In the genomic region with DNA sequence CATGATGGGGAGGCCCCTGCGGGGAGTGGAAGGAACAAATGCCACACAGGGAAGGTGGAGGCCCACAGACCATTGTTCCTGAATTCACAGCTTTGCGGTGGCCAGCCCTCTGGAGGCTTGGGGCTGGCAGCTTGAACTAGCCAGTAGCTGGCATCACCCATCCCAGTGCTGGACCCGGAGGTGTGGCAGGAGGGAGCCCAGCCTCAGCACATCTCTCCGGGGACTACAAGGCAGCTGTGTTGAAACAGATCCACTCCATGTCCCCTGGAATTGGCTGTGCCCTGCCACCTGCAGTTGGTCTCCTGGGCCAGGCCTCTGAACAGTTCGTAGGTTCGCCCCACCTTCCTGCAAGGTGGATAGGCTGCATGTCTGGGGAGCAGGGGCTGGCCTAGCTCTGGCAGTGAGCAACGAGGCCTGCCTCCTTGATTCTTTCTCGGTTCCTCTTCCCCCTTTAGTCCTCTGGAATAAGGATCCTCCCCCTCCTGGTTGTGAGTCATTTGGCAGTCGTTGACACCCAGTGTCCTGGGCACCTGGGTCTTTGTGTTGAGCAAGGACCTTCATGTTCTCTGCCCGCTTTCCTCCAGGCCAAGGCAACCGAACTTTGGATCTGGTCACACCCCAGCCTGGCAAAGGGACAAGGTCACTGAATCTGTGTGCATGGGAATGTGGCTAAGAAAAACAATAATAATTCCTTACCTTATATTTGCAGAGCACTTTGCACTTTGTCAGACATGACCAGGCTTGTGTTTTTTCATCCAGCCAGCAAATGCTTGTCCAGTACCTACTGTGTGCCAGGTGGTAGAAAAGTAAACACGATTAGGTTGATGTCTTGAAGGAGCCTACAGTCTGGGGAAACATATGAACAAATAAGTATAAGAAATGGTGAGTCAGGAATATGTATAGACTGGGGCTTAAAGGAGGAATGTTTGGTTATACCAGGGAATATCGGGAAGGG, we compare ENCODE assay signal across 8 cellular contexts. TPM values are rescaled to one million over a fixed set of nuclear protein-coding genes. Genes with fewer than 3 reads are reported as not detected.
DNase-seq lines count a peak whose midpoint lies in the region; ATAC-seq and TF ChIP-seq lines count a peak whose summit lies in the region.

No MANE protein-coding gene starts in this region.

- H3K27ac ChIP-seq in CD4-positive, alpha-beta memory T cell (ENCODE audit: low read depth, low read length), result no peak overlapping the region

- CTCF ChIA-PET in CD4-positive, alpha-beta memory T cell (lab: Charles Lee; ENCODE audit: partially characterized antibody), result no interaction called here

- ATAC-seq in omental fat pad (ENCODE audit: low FRiP score) (peak; percentile 39), HG02852 (IDR thresholded peaks at IDR 0.05; ENCODE audit: unreplicated experiment) (no peak)

- no peaks in the 10 kb centered on the region for H3K9me3 Mint-ChIP-seq in CD4-positive, alpha-beta memory T cell

- H3K27me3 Mint-ChIP-seq in CD4-positive, alpha-beta memory T cell, result no peaks in the 10 kb centered on the region

- no peak for TF ChIP-seq CTCF in omental fat pad (IDR thresholded peaks at IDR 0.05)

- H3K36me3 ChIP-seq in CD4-positive, alpha-beta memory T cell (ENCODE audit: insufficient read depth, low read length), result peaks cover 5% of the 10 kb centered on the region

- H3K4me1 ChIP-seq in CD4-positive, alpha-beta memory T cell (ENCODE audit: insufficient read depth, low read length), result no peaks in the 10 kb centered on the region

- POLR2A ChIA-PET in CD4-positive, alpha-beta memory T cell (lab: Charles Lee; ENCODE audit: partially characterized antibody), result no interaction called here

- intact Hi-C loops in CD4-positive, alpha-beta memory T cell (cut with micrococcal nuclease), result no loop called here

- H3K4me3 ChIP-seq in CD4-positive, alpha-beta memory T cell (ENCODE audit: low read length in 2 of 2), result no peak overlapping the region

- peaks cover 19 to 23% (median 21%) of the 10 kb centered on the region in 4 donors for H3K4me1 Mint-ChIP-seq in CD4-positive, alpha-beta memory T cell

- peak overlapping the region in 6 of 7 donors; percentile 34 to 76 (median 64) for H3K27ac Mint-ChIP-seq in CD4-positive, alpha-beta memory T cell

- H3K27me3 ChIP-seq in CD4-positive, alpha-beta memory T cell (ENCODE audit: insufficient read depth, low read length), result no peaks in the 10 kb centered on the region

- no peaks in the 10 kb centered on the region for H3K9me3 ChIP-seq in CD4-positive, alpha-beta memory T cell (ENCODE audit: control insufficient read depth in 1 of 2, low read length in 2 of 2)

- H3K4me3 Mint-ChIP-seq in CD4-positive, alpha-beta memory T cell, result no peak overlapping the region

- peaks cover 0 to 37% of the 10 kb centered on the region in 2 donors for H3K36me3 Mint-ChIP-seq in CD4-positive, alpha-beta memory T cell

- DNase-seq in CD4-positive, alpha-beta memory T cell, result no peak
- peak; percentile 65 for DNase-seq in NCI-H226
- peak; percentile 66 for DNase-seq in dermis blood vessel endothelial cell
- no peak for DNase-seq in omental fat pad (ENCODE audit: low spot score)
- no peak for DNase-seq in activated CD4-positive, CD25-positive, alpha-beta regulatory T cell (lab: John Stamatoyannopoulos, UW)
- DNase-seq in SHP77 (lab: John Stamatoyannopoulos, UW), result no peak
- DNase-seq in T-helper 9 cell, result no peak

RNA-seq across cellular contexts. Expression of a gene that starts 29.6 kb away (rescaled TPM):
- total RNA-seq in CD4-positive, alpha-beta memory T cell, result 10 to 100 TPM; 44.5 to 44.8 TPM
- 10 to 100 TPM in 1 of 2 donors, 1 to 10 TPM in 1; 8.6 to 24.9 TPM for polyA plus RNA-seq in CD4-positive, alpha-beta memory T cell
- total RNA-seq in dermis blood vessel endothelial cell (12.5 and 13.4 TPM in 2 replicates), omental fat pad (10 to 100 TPM; 24.1 to 50.1 (median 37.3) TPM)

RNA-seq across cellular contexts. Expression of a gene that starts 55.0 kb away (rescaled TPM):
- 10 to 100 TPM; 39.1 to 43.8 TPM for total RNA-seq in CD4-positive, alpha-beta memory T cell
- 10 to 100 TPM; 25.1 to 29.2 TPM for polyA plus RNA-seq in CD4-positive, alpha-beta memory T cell
- total RNA-seq in dermis blood vessel endothelial cell (157 and 211 TPM in 2 replicates), omental fat pad (100 to 1,000 TPM in 1 of 4 donors, 10 to 100 TPM in 3; 88.1 to 118 (median 95.6) TPM)

Comparison
In these comparisons a context has a peak if more than half of its experiments do, and no peak if none do; other contexts are left out.
1. DNase-seq: peak in NCI-H226 (single experiment) and dermis blood vessel endothelial cell (single experiment); none in CD4-positive, alpha-beta memory T cell (0 of 5), omental fat pad (single experiment), activated CD4-positive, CD25-positive, alpha-beta regulatory T cell (0 of 4), SHP77 (0 of 2) and T-helper 9 cell (single experiment).